ENCODE assay signal across 8 cellular contexts in the genomic region with DNA sequence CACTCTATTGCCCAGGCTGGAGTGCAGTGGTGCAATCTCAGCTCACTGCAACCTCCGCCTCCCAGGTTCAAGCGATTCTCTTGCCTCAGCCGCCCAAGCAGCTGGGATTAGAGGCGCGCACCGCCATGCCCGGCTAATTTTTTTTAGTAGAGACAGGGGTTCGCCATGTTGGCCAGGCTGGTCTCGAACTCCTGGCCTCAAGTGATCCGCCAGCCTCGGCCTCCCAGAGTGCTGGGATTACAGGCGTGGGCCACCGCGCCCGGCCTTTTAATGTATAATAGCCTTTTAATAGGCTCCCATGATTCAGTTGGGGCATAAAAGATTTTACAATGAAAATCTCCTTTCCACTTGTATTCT. TPM values are rescaled to one million over a fixed set of nuclear protein-coding genes. Genes with fewer than 3 reads are reported as not detected.
A peak's percentile ranks its signal among the peaks of the same experiment; 100 is the strongest.
DNase-seq lines count a peak whose midpoint lies in the region; ATAC-seq and TF ChIP-seq lines count a peak whose summit lies in the region.
"Not testable (repeated sequence)": the region's sequence is repeated elsewhere in the genome, so short reads cannot be mapped to it uniquely, and the experiment has no call there.

No MANE protein-coding gene starts in this region.

- H3K4me3 ChIP-seq in OCI-LY7 (ENCODE audit: low read depth, low read length, poor library complexity, severe bottlenecking) (peak overlapping the region; percentile 65), choroid plexus epithelial cell (ENCODE audit: low read depth, low read length) (peak overlapping the region; percentile 56), left ventricle myocardium inferior (peak overlapping the region; percentile 54), thymus (ENCODE audit: low read length) (peak overlapping the region; percentile 38)
- not testable (repeated sequence) for H3K4me3 ChIP-seq in trophoblast cell (ENCODE audit: low read depth, low read length)

- not testable (repeated sequence) for H3K9ac ChIP-seq in trophoblast cell (ENCODE audit: low read length)

- H3K9me3 Mint-ChIP-seq in CD4-positive, alpha-beta T cell; activated T-cell treated with anti-CD3 and anti-CD28 coated beads, Interleukin-2, amount 50 U/mL, for 4 hours; memory B cell: not testable (repeated sequence)

- H4K8ac ChIP-seq in trophoblast cell (ENCODE audit: low read depth, low read length) = peak overlapping the region; percentile 85

- not testable (repeated sequence) for H2BK12ac ChIP-seq in trophoblast cell (ENCODE audit: low read length)

- peak overlapping the region; percentile 94 for H4K91ac ChIP-seq in trophoblast cell (ENCODE audit: low read depth, low read length)

- peaks cover 69% of the 10 kb centered on the region for H3K4me1 Mint-ChIP-seq in CD4-positive, alpha-beta T cell (ENCODE audit: low read depth)
- H3K4me1 Mint-ChIP-seq in activated T-cell treated with anti-CD3 and anti-CD28 coated beads, Interleukin-2, amount 50 U/mL, for 4 hours (ENCODE audit: low read depth) = peaks cover 59% of the 10 kb centered on the region
- peaks cover 45% of the 10 kb centered on the region for H3K4me1 Mint-ChIP-seq in memory B cell

- peak overlapping the region; percentile 65 for H2BK120ac ChIP-seq in trophoblast cell (ENCODE audit: insufficient read depth, low read length, poor library complexity)

- H3K79me2 ChIP-seq in OCI-LY7 (ENCODE audit: insufficient read depth, low read depth, low read length); trophoblast cell (ENCODE audit: control insufficient read depth, insufficient read depth, low read length, poor library complexity): not testable (repeated sequence)

- not testable (repeated sequence) for H4K20me1 ChIP-seq in OCI-LY7 (ENCODE audit: insufficient read depth, low read length)

- H3K4me2 ChIP-seq in OCI-LY7 (ENCODE audit: low read length) = peak overlapping the region; percentile 68
- H3K4me2 ChIP-seq in trophoblast cell (ENCODE audit: low read length) = peak overlapping the region; percentile 59

- peak overlapping the region; percentile 74 for H3K27ac Mint-ChIP-seq in CD4-positive, alpha-beta T cell
- peak overlapping the region; percentile 76 for H3K27ac Mint-ChIP-seq in memory B cell

- not testable (repeated sequence) for TF ChIP-seq CTCF in CD4-positive, alpha-beta T cell (IDR thresholded peaks at IDR 0.05); OCI-LY7 (conservative IDR thresholded peaks at IDR 0.05; ENCODE audit: low read length); choroid plexus epithelial cell (conservative IDR thresholded peaks at IDR 0.05; ENCODE audit: low read depth, low read length); left ventricle myocardium inferior (IDR thresholded peaks at IDR 0.05; ENCODE audit: borderline replicate concordance)

- H3K18ac ChIP-seq in trophoblast cell (ENCODE audit: low read length) = not testable (repeated sequence)

- H2BK5ac ChIP-seq in trophoblast cell (ENCODE audit: low read depth, low read length, poor library complexity) = peak overlapping the region; percentile 47

- CTCF ChIA-PET in CD4-positive, alpha-beta T cell (lab: Charles Lee) = interaction anchor here (1.0 to 1.3 kb wide), 2 partner anchors 21 to 46 kb away, joined by 3 to 4 read pairs; a partner anchor contains a TSS
- CTCF ChIA-PET in OCI-LY7 (lab: Charles Lee; ENCODE audit: unreplicated experiment) = not testable (repeated sequence)

- H2AK5ac ChIP-seq in trophoblast cell (ENCODE audit: low read length) = not testable (repeated sequence)

- peak overlapping the region; percentile 77 for H4K12ac ChIP-seq in trophoblast cell (ENCODE audit: low read depth, low read length)

- peaks cover 10% of the 10 kb centered on the region for H3K79me1 ChIP-seq in trophoblast cell (ENCODE audit: low read length)

- peak overlapping the region; percentile 40 for H3K4me3 Mint-ChIP-seq in CD4-positive, alpha-beta T cell
- H3K4me3 Mint-ChIP-seq in activated T-cell treated with anti-CD3 and anti-CD28 coated beads, Interleukin-2, amount 50 U/mL, for 4 hours = peak overlapping the region; percentile 60
- peak overlapping the region; percentile 80 for H3K4me3 Mint-ChIP-seq in memory B cell

- peak overlapping the region; percentile 77 for H3K4ac ChIP-seq in trophoblast cell (ENCODE audit: low read depth, low read length)

- H3K27me3 Mint-ChIP-seq in CD4-positive, alpha-beta T cell; activated T-cell treated with anti-CD3 and anti-CD28 coated beads, Interleukin-2, amount 50 U/mL, for 4 hours (ENCODE audit: low read depth); memory B cell: not testable (repeated sequence)

- POLR2A ChIA-PET in CD4-positive, alpha-beta T cell (lab: Charles Lee) = interaction anchor here (0.6 to 1.7 kb wide), 4 partner anchors 26 to 77 kb away, joined by 3 to 9 read pairs (median 8); no protein-coding TSS in a partner anchor
- POLR2A ChIA-PET in OCI-LY7 (lab: Charles Lee) = not testable (repeated sequence)

- not testable (repeated sequence) for H3K27me3 ChIP-seq in CD4-positive, alpha-beta T cell (ENCODE audit: control insufficient read depth, insufficient read depth, low read length); left ventricle myocardium inferior (ENCODE audit: low read depth); trophoblast cell (ENCODE audit: insufficient read depth, low read length); thymus (ENCODE audit: control insufficient read depth, insufficient read depth)

- H3K14ac ChIP-seq in trophoblast cell (ENCODE audit: low read length) = peak overlapping the region; percentile 51

- H3K27ac ChIP-seq in CD4-positive, alpha-beta T cell (ENCODE audit: low read depth, low read length) = peak overlapping the region; percentile 44
- peak overlapping the region; percentile 49 for H3K27ac ChIP-seq in OCI-LY7 (ENCODE audit: low read depth, low read length, poor library complexity, severe bottlenecking)
- H3K27ac ChIP-seq in left ventricle myocardium inferior (replicated peaks) = peak overlapping the region; percentile 77
- peak overlapping the region; percentile 86 for H3K27ac ChIP-seq in trophoblast cell (ENCODE audit: low read depth, low read length)
- peak overlapping the region; percentile 88 for H3K27ac ChIP-seq in thymus (ENCODE audit: low read depth)

- not testable (repeated sequence) for DNase-seq in CD4-positive, alpha-beta T cell; OCI-LY7 (ENCODE audit: low spot score); activated T-cell treated with anti-CD3 and anti-CD28 coated beads, Interleukin-2, amount 50 U/mL, for 4 hours; choroid plexus epithelial cell (ENCODE audit: low read depth); left ventricle myocardium inferior; memory B cell (ENCODE audit: low spot score in 2 of 2); trophoblast cell

- H3K36me3 ChIP-seq in OCI-LY7 (ENCODE audit: insufficient read depth, low read length); left ventricle myocardium inferior; trophoblast cell (ENCODE audit: control insufficient read depth in 1 of 2, insufficient read depth in 2 of 2, low read length in 2 of 2); thymus (ENCODE audit: control insufficient read depth, insufficient read depth): not testable (repeated sequence)

- intact Hi-C loops in CD4-positive, alpha-beta T cell (cut with DNase I, micrococcal nuclease) = loop anchor here in 1 of 2 experiments (5.0 kb wide), 1 partner anchor 43 kb away; no protein-coding TSS in a partner anchor
- intact Hi-C loops in OCI-LY7 (cut with micrococcal nuclease; ENCODE audit: unreplicated experiment); left ventricle myocardium inferior (cut with micrococcal nuclease): not testable (repeated sequence)

- H3K9me2 ChIP-seq in OCI-LY7 (ENCODE audit: insufficient read depth, low read length) = not testable (repeated sequence)

- not testable (repeated sequence) for H3K36me3 Mint-ChIP-seq in CD4-positive, alpha-beta T cell (ENCODE audit: low read depth); activated T-cell treated with anti-CD3 and anti-CD28 coated beads, Interleukin-2, amount 50 U/mL, for 4 hours (ENCODE audit: insufficient read depth); memory B cell

- not testable (repeated sequence) for ATAC-seq in CD4-positive, alpha-beta T cell (ENCODE audit: poor library complexity); activated T-cell treated with anti-CD3 and anti-CD28 coated beads, Interleukin-2, amount 50 U/mL, for 4 hours; memory B cell (ENCODE audit: low read depth)

- no CpG with 5 or more reads among the region's 15 CpGs for WGBS in trophoblast cell (ENCODE audit: extremely low coverage, insufficient coverage, insufficient read length)
- WGBS in thymus = 94% methylated on average over 15 of the region's 15 CpGs

- H3K9me3 ChIP-seq in CD4-positive, alpha-beta T cell (ENCODE audit: control insufficient read depth, low read length); OCI-LY7 (ENCODE audit: low read length); left ventricle myocardium inferior (replicated peaks); trophoblast cell (ENCODE audit: insufficient read depth, low read depth, low read length); thymus (ENCODE audit: control insufficient read depth): not testable (repeated sequence)

- H3K23ac ChIP-seq in trophoblast cell (ENCODE audit: low read length) = not testable (repeated sequence)

- H2AFZ ChIP-seq in OCI-LY7 (ENCODE audit: low read length) = peak overlapping the region; percentile 82
- H2AFZ ChIP-seq in trophoblast cell (ENCODE audit: insufficient read depth, low read length, poor library complexity) = peak overlapping the region; percentile 83

- H3K4me1 ChIP-seq in OCI-LY7 (ENCODE audit: insufficient read depth, low read length, poor library complexity, severe bottlenecking) (peaks cover 50% of the 10 kb centered on the region), left ventricle myocardium inferior (peaks cover 24% of the 10 kb centered on the region), trophoblast cell (ENCODE audit: control insufficient read depth in 1 of 2, insufficient read depth in 2 of 2, low read length in 2 of 2) (peaks cover 11 to 12% of the 10 kb centered on the region in 2 experiments), thymus (ENCODE audit: control insufficient read depth, insufficient read depth, low read length) (peaks cover 41% of the 10 kb centered on the region)

- BruUV-seq in OCI-LY7 (replicated peaks; lab: Mats Ljungman, UMichigan) = TSS peak; percentile 92

RNA-seq across cellular contexts. Expression of a gene that starts 21.8 kb away (rescaled TPM):
- 100 to 1,000 TPM; 901 to 925 TPM for total RNA-seq in CD4-positive, alpha-beta T cell
- 112 and 133 TPM in 2 replicates for total RNA-seq in OCI-LY7 (2014; rRNA removed; shearing (Covaris generic))
- total RNA-seq in OCI-LY7 (2022) (213 and 223 TPM in 2 replicates), left ventricle myocardium inferior (150 TPM)
- total RNA-seq in activated T-cell treated with anti-CD3 and anti-CD28 coated beads, Interleukin-2, amount 50 U/mL, for 4 hours = 100 to 1,000 TPM; 673 to 753 (median 716) TPM
- polyA plus RNA-seq in trophoblast cell (2013) = 280 and 288 TPM in 2 replicates
- polyA plus RNA-seq in thymus = 155 TPM
